In genomic region chr3:111978493-111978832, GRCh38 we compare ENCODE assay signal across 1 cellular context.
TF ChIP-seq lines count a peak whose summit lies in the region.

No MANE protein-coding gene starts in this region.

TF ChIP-seq in endothelial cell of umbilical vein, 7 proteins besides CTCF, POLR2A, EP300 and RAD21:
- TF ChIP-seq JUN (IDR thresholded peaks at IDR 0.05; ENCODE audit: borderline replicate concordance, insufficient read depth, insufficient read length, low read depth) (no peak), GATA2 (IDR thresholded peaks at IDR 0.05; ENCODE audit: insufficient read depth, insufficient read length, low read depth, low read length) (no peak), MAX (IDR thresholded peaks at IDR 0.05; ENCODE audit: insufficient read depth, insufficient read length) (no peak), FOS (IDR thresholded peaks at IDR 0.05; ENCODE audit: borderline replicate concordance, insufficient read depth, low read length) (no peak), EZH2 (IDR thresholded peaks at IDR 0.05; ENCODE audit: borderline replicate concordance, low read depth, low read length, severe bottlenecking) (no peak), MYC (IDR thresholded peaks at IDR 0.05; ENCODE audit: low read depth, low read length) (no peak), POLR2AphosphoS5 (IDR thresholded peaks at IDR 0.05; ENCODE audit: insufficient read depth, low read depth, low read length) (no peak)
